8 cellular contexts compared by ENCODE assay signal in the genomic region with DNA sequence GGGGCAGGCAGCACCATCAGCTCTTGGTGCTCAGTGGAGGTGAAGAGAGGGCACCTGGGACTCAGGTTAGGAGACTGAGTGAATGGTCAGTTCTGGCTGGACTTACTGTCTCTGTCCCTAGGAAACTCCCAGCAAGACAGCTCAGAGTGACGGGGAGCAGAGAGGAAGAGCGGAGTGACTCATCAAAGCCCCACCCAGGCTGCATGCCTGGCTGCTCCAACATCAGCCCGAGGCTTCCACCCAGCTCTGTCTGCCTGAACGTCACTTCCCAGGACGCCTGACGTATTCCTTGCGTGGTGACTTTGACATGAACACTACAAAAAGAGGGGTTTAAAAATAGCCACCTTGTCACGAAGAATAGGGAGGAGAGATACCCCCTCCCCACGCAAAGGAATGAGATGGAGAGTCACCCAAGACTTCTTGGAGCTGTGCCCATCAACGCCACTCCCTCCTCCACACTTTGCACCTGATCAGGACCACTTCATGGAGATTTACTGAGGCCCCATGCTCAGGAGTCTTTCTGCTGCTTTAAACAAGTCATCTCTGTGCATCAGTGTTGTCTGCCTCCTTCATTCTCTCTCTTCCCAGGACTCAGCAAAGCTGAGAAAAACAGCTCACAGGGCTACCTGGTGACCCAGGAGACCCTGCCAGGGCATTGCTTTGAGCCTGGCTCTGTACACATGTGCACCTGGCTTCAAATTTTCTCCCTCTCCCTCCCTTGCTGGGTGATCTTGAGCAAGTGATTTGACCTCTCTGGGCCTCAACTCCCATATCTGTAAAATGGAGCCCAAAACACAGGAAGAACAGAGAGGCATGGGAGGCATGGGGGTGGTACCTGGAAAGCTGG.
DNase-seq lines count a peak whose midpoint lies in the region; ATAC-seq and TF ChIP-seq lines count a peak whose summit lies in the region.

No MANE protein-coding gene starts in this region.

- CTCF ChIA-PET in Calu3 (lab: Charles Lee): interaction anchor here (0.8 to 1.0 kb wide), 2 partner anchors 8 to 48 kb away, joined by 3 to 5 read pairs; no protein-coding TSS in a partner anchor

- H3K4me1 Mint-ChIP-seq in Calu3 (ENCODE audit: low read depth, unreplicated experiment): peaks cover 19% of the 10 kb centered on the region

- H3K27ac Mint-ChIP-seq in Calu3 (ENCODE audit: unreplicated experiment): peak overlapping the region; percentile 62

- TF ChIP-seq CTCF in Calu3 (IDR thresholded peaks at IDR 0.05; ENCODE audit: unreplicated experiment) (no peak), foreskin fibroblast (IDR thresholded peaks at IDR 0.05; ENCODE audit: low read depth, low read length) (no peak)

- peaks cover 7% of the 10 kb centered on the region for H3K36me3 Mint-ChIP-seq in Calu3 (ENCODE audit: insufficient read depth, unreplicated experiment)

- no peaks in the 10 kb centered on the region for H3K36me3 ChIP-seq in SJCRH30

- H3K4me3 Mint-ChIP-seq in Calu3 (ENCODE audit: low read depth, unreplicated experiment): peak overlapping the region; percentile 1

- no peak for ATAC-seq in HG03442 (IDR thresholded peaks at IDR 0.05; ENCODE audit: unreplicated experiment)

- no TSS peak for BruUV-seq in Calu3 (replicated peaks; lab: Mats Ljungman, UMichigan)

- intact Hi-C loops in Calu3 (cut with micrococcal nuclease; ENCODE audit: unreplicated experiment) (no loop called here), posterior vena cava (cut with DNase I) (no loop called here)

- no peak overlapping the region; the same call in 1 of the 2 replicates for H3K27ac ChIP-seq in SJCRH30

- DNase-seq in Calu3 (peak; percentile 69), SJCRH30 (peak; percentile 70 to 75), foreskin fibroblast (peak; percentile 93 to 98), posterior vena cava (ENCODE audit: low spot score) (peak; percentile 96), HuH-7 (ENCODE audit: low spot score) (no peak), pons (ENCODE audit: low spot score) (no peak)
- no peak for DNase-seq in effector CD8-positive, alpha-beta T cell (lab: John Stamatoyannopoulos, UW)

- H3K9me3 ChIP-seq in SJCRH30 (replicated peaks): no peaks in the 10 kb centered on the region

- H3K4me1 ChIP-seq in SJCRH30: peaks cover 23% of the 10 kb centered on the region

- H3K4me3 ChIP-seq in SJCRH30 (peak overlapping the region; percentile 31), foreskin fibroblast (ENCODE audit: low read depth in 1 of 2, low read length in 2 of 2) (no peak overlapping the region)

- no peaks in the 10 kb centered on the region for H3K9me3 Mint-ChIP-seq in Calu3 (ENCODE audit: low read depth, unreplicated experiment)

- H3K27me3 ChIP-seq in SJCRH30: no peaks in the 10 kb centered on the region

- no peaks in the 10 kb centered on the region for H3K27me3 Mint-ChIP-seq in Calu3 (ENCODE audit: unreplicated experiment)

Comparison
In these comparisons a context has a peak if more than half of its experiments do, and no peak if none do; other contexts are left out.
1. DNase-seq: peak in Calu3 (single experiment), SJCRH30 (2 of 2), foreskin fibroblast (2 of 2) and posterior vena cava (single experiment); none in effector CD8-positive, alpha-beta T cell (single experiment), HuH-7 (single experiment) and pons (single experiment).